In the genomic region with DNA sequence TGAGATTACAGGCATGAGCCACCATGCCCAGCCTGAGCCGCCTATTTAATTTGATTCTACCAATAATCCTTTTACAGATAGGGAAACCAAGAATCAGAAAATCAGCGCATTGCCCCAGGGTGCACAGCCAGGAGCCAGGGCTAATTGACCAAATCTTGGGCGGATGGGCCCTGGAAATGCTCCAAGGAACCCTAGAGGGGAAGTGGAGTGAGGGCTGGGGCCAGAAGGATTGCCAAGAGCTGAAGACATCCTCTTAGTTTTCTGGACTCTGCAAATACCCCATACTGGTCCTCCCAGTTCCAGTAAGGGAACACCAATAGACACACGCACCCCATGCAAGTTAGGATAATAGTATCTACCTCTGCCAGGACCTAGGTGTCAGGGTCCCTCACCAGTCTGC, we compare ENCODE assay signal across 9 cellular contexts. TPM values are rescaled to one million over a fixed set of nuclear protein-coding genes. Genes with fewer than 3 reads are reported as not detected.
A peak's percentile ranks its signal among the peaks of the same experiment; 100 is the strongest.
DNase-seq lines count a peak whose midpoint lies in the region; ATAC-seq and TF ChIP-seq lines count a peak whose summit lies in the region.
"Had no signal": no experiment of that assay in that cellular context is flagged by ENCODE, and none has a peak within 500 bp of the region (broad histone marks: within the 10 kb centered on the region; RNA-seq: fewer than 3 reads in every experiment).

No MANE protein-coding gene starts in this region.

- H3K36me3 ChIP-seq in lower lobe of right lung = peaks cover 11% of the 10 kb centered on the region
- peaks cover 0 to 15% (median 0%) of the 10 kb centered on the region in 3 donors for H3K36me3 ChIP-seq in tibial nerve

- no peaks in the 10 kb centered on the region for H3K9me3 ChIP-seq in lower lobe of right lung
- no peaks in the 10 kb centered on the region for H3K9me3 ChIP-seq in tibial nerve

- H3K27me3 ChIP-seq in lower lobe of right lung (ENCODE audit: low read depth) (no peaks in the 10 kb centered on the region), tibial nerve (no peaks in the 10 kb centered on the region)

- no peak for ATAC-seq in lower lobe of right lung

- peak; percentile 56 for DNase-seq in activated effector memory CD4-positive, alpha-beta T cell treated with anti-CD3 and anti-CD28 coated beads, Interleukin-2, amount 50 U/mL, for 16 hours
- no peak for DNase-seq in activated effector memory CD4-positive, alpha-beta T cell treated with Interleukin-2 at 50 U/mL for 16 hours
- peak; percentile 64 for DNase-seq in lower lobe of right lung
- no peak for DNase-seq in tibial nerve (ENCODE audit: low spot score in 2 of 2)
- no peak for DNase-seq in stimulated activated CD4-positive, alpha-beta T cell treated with anti-CD3 and anti-CD28 coated beads, Interleukin-12 subunit alpha, Interleukin-12 subunit beta, amount 100 ng/mL, for 4 hours
- DNase-seq in iPS-NIHi11 (ENCODE audit: low spot score) = no peak
- no peak for DNase-seq in stimulated activated naive CD4-positive, alpha-beta T cell (lab: John Stamatoyannopoulos, UW)
- DNase-seq: NCI-H1436 treated with DMSO at 0.1 percent for 48 hours had no signal

- TF ChIP-seq EP300 in tibial nerve (IDR thresholded peaks at IDR 0.05) = no peak

- TF ChIP-seq CTCF in lower lobe of right lung (IDR thresholded peaks at IDR 0.05) (no peak), tibial nerve (IDR thresholded peaks at IDR 0.05) (no peak)

- peak overlapping the region; percentile 99 for H3K4me3 ChIP-seq in lower lobe of right lung
- H3K4me3 ChIP-seq in tibial nerve = no peak overlapping the region

- 57 to 82% (median 59%) methylated on average over 4 of the region's 4 CpGs for WGBS in adipose tissue, 3 donors
- WGBS in tibial nerve, 2 donors = 66 to 75% methylated on average over 4 of the region's 4 CpGs

- intact Hi-C loops in lower lobe of right lung (cut with DNase I) = no loop called here

- H3K4me1 ChIP-seq in lower lobe of right lung (peaks cover 80% of the 10 kb centered on the region), tibial nerve (peaks cover 0 to 69% (median 48%) of the 10 kb centered on the region in 4 donors)

- no peak for TF ChIP-seq POLR2A in tibial nerve (IDR thresholded peaks at IDR 0.05)

- peak overlapping the region; percentile 67 for H3K27ac ChIP-seq in adipose tissue (ENCODE audit: low read depth, low read length)
- H3K27ac ChIP-seq in lower lobe of right lung = peak overlapping the region; percentile 93
- H3K27ac ChIP-seq in tibial nerve = peak overlapping the region in 3 of 4 donors; percentile 73 to 95 (median 86)

RNA-seq across cellular contexts. Expression of gene FHOD1, which starts 3.8 kb away (rescaled TPM):
- 10 to 100 TPM; 11.3 to 41.7 (median 33.4) TPM for polyA plus RNA-seq in adipose tissue
- 67.7 TPM for total RNA-seq in lower lobe of right lung
- 10 to 100 TPM; 17.3 to 45.3 (median 25.5) TPM for total RNA-seq in tibial nerve

RNA-seq across cellular contexts. Expression of gene SLC9A5, which starts 5.3 kb away (rescaled TPM):
- 1 to 10 TPM in 1 of 3 donors, under 1 TPM in 2; 0.26 to 1.6 (median 0.82) TPM for polyA plus RNA-seq in adipose tissue
- total RNA-seq in lower lobe of right lung (2.8 TPM), tibial nerve (1 to 10 TPM in 3 of 4 donors, under 1 TPM in 1; 0.59 to 2.0 (median 1.5) TPM)

RNA-seq across cellular contexts. Expression of gene TMEM208, which starts 16.6 kb away (rescaled TPM):
- 10 to 100 TPM; 65.4 to 77.4 (median 75.5) TPM for polyA plus RNA-seq in adipose tissue
- total RNA-seq in lower lobe of right lung = 33.1 TPM
- 10 to 100 TPM; 28.0 to 47.6 (median 41.2) TPM for total RNA-seq in tibial nerve

RNA-seq across cellular contexts. Expression of gene PLEKHG4, which starts 35.9 kb away (rescaled TPM):
- 10 to 100 TPM in 2 of 3 donors, 1 to 10 TPM in 1; 5.6 to 12.6 (median 11.6) TPM for polyA plus RNA-seq in adipose tissue
- 12.4 TPM for total RNA-seq in lower lobe of right lung
- 10 to 100 TPM; 25.6 to 42.4 (median 34.6) TPM for total RNA-seq in tibial nerve

RNA-seq across cellular contexts. Expression of gene ELMO3, which starts 44.5 kb away (rescaled TPM):
- polyA plus RNA-seq in adipose tissue = 10 to 100 TPM in 1 of 3 donors, 1 to 10 TPM in 2; 1.8 to 35.7 (median 4.5) TPM
- 14.9 TPM for total RNA-seq in lower lobe of right lung
- 10 to 100 TPM in 1 of 4 donors, 1 to 10 TPM in 3; 2.4 to 14.4 (median 4.4) TPM for total RNA-seq in tibial nerve

Comparison
In these comparisons a context has a peak if more than half of its experiments do, and no peak if none do; other contexts are left out.
1. DNase-seq: peak in activated effector memory CD4-positive, alpha-beta T cell treated with anti-CD3 and anti-CD28 coated beads, Interleukin-2, amount 50 U/mL, for 16 hours (single experiment) and lower lobe of right lung (single experiment); none in activated effector memory CD4-positive, alpha-beta T cell treated with Interleukin-2 at 50 U/mL for 16 hours (single experiment), tibial nerve (0 of 2), stimulated activated CD4-positive, alpha-beta T cell treated with anti-CD3 and anti-CD28 coated beads, Interleukin-12 subunit alpha, Interleukin-12 subunit beta, amount 100 ng/mL, for 4 hours (single experiment), iPS-NIHi11 (single experiment) and stimulated activated naive CD4-positive, alpha-beta T cell (0 of 6).
2. Peak in every context shown above with its lines, with median percentiles within 50 percentile points of each other: H3K27ac ChIP-seq.